Comparison of ENCODE assay signal across 8 cellular contexts in the genomic region with DNA sequence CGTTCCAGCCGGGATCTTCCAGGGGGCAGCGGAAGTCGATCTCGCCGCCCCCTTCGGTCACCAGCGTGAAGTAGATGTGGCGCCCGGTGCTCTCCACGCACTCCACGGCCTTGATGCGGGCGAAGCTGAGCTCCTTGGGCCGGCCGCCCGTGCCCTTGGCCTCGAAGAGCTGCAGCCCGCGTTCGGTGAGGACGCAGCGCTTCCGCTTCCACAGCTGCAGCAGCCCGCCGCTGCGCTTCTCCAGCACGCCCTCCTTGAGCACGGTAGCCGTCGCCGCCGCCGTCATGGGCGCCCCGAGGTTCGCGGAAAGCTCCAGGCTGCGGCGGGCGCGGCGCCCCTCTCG. TPM values are rescaled to one million over a fixed set of nuclear protein-coding genes. Genes with fewer than 3 reads are reported as not detected.
A peak's percentile ranks its signal among the peaks of the same experiment; 100 is the strongest.
DNase-seq lines count a peak whose midpoint lies in the region; ATAC-seq lines count a peak whose summit lies in the region.

No MANE protein-coding gene starts in this region.

- no peaks in the 10 kb centered on the region for H3K9me3 Mint-ChIP-seq in CD8-positive, alpha-beta memory T cell
- H3K9me3 Mint-ChIP-seq in activated naive CD4-positive, alpha-beta T cell treated with anti-CD3 and anti-CD28 coated beads, Interleukin-2, amount 50 U/mL, for 72 hours = no peaks in the 10 kb centered on the region

- H3K4me3 ChIP-seq in CD8-positive, alpha-beta memory T cell (ENCODE audit: low read length) = no peak overlapping the region
- peak overlapping the region; percentile 91 for H3K4me3 ChIP-seq in skeletal muscle cell (ENCODE audit: low read depth, low read length)

- CTCF ChIA-PET in CD8-positive, alpha-beta memory T cell (lab: Charles Lee) = no interaction called here

- H3K36me3 ChIP-seq in CD8-positive, alpha-beta memory T cell (ENCODE audit: insufficient read depth, low read length) = no peaks in the 10 kb centered on the region

- no peak overlapping the region for H3K27ac ChIP-seq in CD8-positive, alpha-beta memory T cell (ENCODE audit: low read depth, low read length)

- ATAC-seq in GM19372 (IDR thresholded peaks at IDR 0.05; ENCODE audit: low read depth, unreplicated experiment) (peak; percentile 53), HG03457 (IDR thresholded peaks at IDR 0.05; ENCODE audit: unreplicated experiment) (peak; percentile 23), left cardiac atrium (peak; percentile 29 to 31)
- peak; percentile 39 to 55 for ATAC-seq in activated naive CD4-positive, alpha-beta T cell treated with anti-CD3 and anti-CD28 coated beads, Interleukin-2, amount 50 U/mL, for 72 hours

- peaks cover 5 to 10% (median 6%) of the 10 kb centered on the region in 3 donors for H3K4me1 Mint-ChIP-seq in CD8-positive, alpha-beta memory T cell

- H3K27me3 Mint-ChIP-seq in CD8-positive, alpha-beta memory T cell = peaks cover 21 to 60% of the 10 kb centered on the region in 2 donors

- no peaks in the 10 kb centered on the region for H3K36me3 Mint-ChIP-seq in CD8-positive, alpha-beta memory T cell
- H3K36me3 Mint-ChIP-seq in activated naive CD4-positive, alpha-beta T cell treated with anti-CD3 and anti-CD28 coated beads, Interleukin-2, amount 50 U/mL, for 72 hours = peaks cover 5 to 6% of the 10 kb centered on the region in 2 donors

- no peak overlapping the region for H3K27ac Mint-ChIP-seq in CD8-positive, alpha-beta memory T cell
- H3K27ac Mint-ChIP-seq in activated naive CD4-positive, alpha-beta T cell treated with anti-CD3 and anti-CD28 coated beads, Interleukin-2, amount 50 U/mL, for 72 hours = peak overlapping the region in 1 of 2 donors; percentile 70

- peaks cover 9% of the 10 kb centered on the region for H3K27me3 ChIP-seq in CD8-positive, alpha-beta memory T cell (ENCODE audit: insufficient read depth, low read length, poor library complexity, severe bottlenecking)

- POLR2A ChIA-PET in CD8-positive, alpha-beta memory T cell (lab: Charles Lee) = no interaction called here

- DNase-seq in CD8-positive, alpha-beta memory T cell = no peak
- peak in 1 of 2 donors; percentile 25 for DNase-seq in activated naive CD4-positive, alpha-beta T cell treated with anti-CD3 and anti-CD28 coated beads, Interleukin-2, amount 50 U/mL, for 72 hours (ENCODE audit: low spot score in 2 of 2)
- DNase-seq in left cardiac atrium = peak; percentile 43
- DNase-seq in skeletal muscle cell (ENCODE audit: low read depth) = no peak
- no peak for DNase-seq in SKM-1 treated with dmso at 0.1 percent for 144 hours (lab: John Stamatoyannopoulos, UW; ENCODE audit: unreplicated experiment)
- no peak for DNase-seq in UCSD-AML1 (lab: John Stamatoyannopoulos, UW; ENCODE audit: unreplicated experiment)

- intact Hi-C loops in left cardiac atrium (cut with DNase I) = no loop called here

- H3K9me3 ChIP-seq in CD8-positive, alpha-beta memory T cell (ENCODE audit: low read length) = no peaks in the 10 kb centered on the region

- H3K4me1 ChIP-seq in CD8-positive, alpha-beta memory T cell (ENCODE audit: insufficient read depth, low read length) = no peaks in the 10 kb centered on the region

- peak overlapping the region in 5 of 7 donors; percentile 5 to 63 (median 16) for H3K4me3 Mint-ChIP-seq in CD8-positive, alpha-beta memory T cell

RNA-seq across cellular contexts. Expression of a gene that starts 0.5 kb away (rescaled TPM):
- 10 to 100 TPM; 18.6 to 22.7 TPM for total RNA-seq in CD8-positive, alpha-beta memory T cell
- polyA plus RNA-seq in CD8-positive, alpha-beta memory T cell = 1.0 TPM
- 10 to 100 TPM in 1 of 2 donors, 1 to 10 TPM in 1; 5.7 to 13.0 TPM for total RNA-seq in activated naive CD4-positive, alpha-beta T cell treated with anti-CD3 and anti-CD28 coated beads, Interleukin-2, amount 50 U/mL, for 72 hours
- total RNA-seq in left cardiac atrium = 10 to 100 TPM; 39.9 to 48.5 TPM

RNA-seq across cellular contexts. Expression of a gene that starts 38.5 kb away (rescaled TPM):
- total RNA-seq in CD8-positive, alpha-beta memory T cell = 10 to 100 TPM; 66.9 to 67.6 TPM
- polyA plus RNA-seq in CD8-positive, alpha-beta memory T cell = 65.0 TPM
- total RNA-seq in activated naive CD4-positive, alpha-beta T cell treated with anti-CD3 and anti-CD28 coated beads, Interleukin-2, amount 50 U/mL, for 72 hours = 10 to 100 TPM; 13.2 to 57.6 TPM
- total RNA-seq in left cardiac atrium = 100 to 1,000 TPM in 1 of 2 donors, 10 to 100 TPM in 1; 95.1 to 154 TPM

RNA-seq across cellular contexts. Expression of a gene that starts 46.9 kb away (rescaled TPM):
- not detected for total RNA-seq in CD8-positive, alpha-beta memory T cell
- not detected for polyA plus RNA-seq in CD8-positive, alpha-beta memory T cell
- total RNA-seq in activated naive CD4-positive, alpha-beta T cell treated with anti-CD3 and anti-CD28 coated beads, Interleukin-2, amount 50 U/mL, for 72 hours = not detected
- total RNA-seq in left cardiac atrium = 10 to 100 TPM in 1 of 2 donors, 1 to 10 TPM in 1; 6.4 to 31.5 TPM

Comparison
In these comparisons a context has a peak if more than half of its experiments do, and no peak if none do; other contexts are left out.
1. RNA of a gene that starts 46.9 kb away (total RNA-seq): 6.4 to 31.5 TPM in left cardiac atrium; not detected in CD8-positive, alpha-beta memory T cell and not detected in activated naive CD4-positive, alpha-beta T cell treated with anti-CD3 and anti-CD28 coated beads, Interleukin-2, amount 50 U/mL, for 72 hours; every median in the first group is over 4 times any median in the second.
2. Peak in every context shown above with its lines, with median percentiles within 50 percentile points of each other: ATAC-seq.